ENCODE assay signal across 10 cellular contexts in the genomic region with DNA sequence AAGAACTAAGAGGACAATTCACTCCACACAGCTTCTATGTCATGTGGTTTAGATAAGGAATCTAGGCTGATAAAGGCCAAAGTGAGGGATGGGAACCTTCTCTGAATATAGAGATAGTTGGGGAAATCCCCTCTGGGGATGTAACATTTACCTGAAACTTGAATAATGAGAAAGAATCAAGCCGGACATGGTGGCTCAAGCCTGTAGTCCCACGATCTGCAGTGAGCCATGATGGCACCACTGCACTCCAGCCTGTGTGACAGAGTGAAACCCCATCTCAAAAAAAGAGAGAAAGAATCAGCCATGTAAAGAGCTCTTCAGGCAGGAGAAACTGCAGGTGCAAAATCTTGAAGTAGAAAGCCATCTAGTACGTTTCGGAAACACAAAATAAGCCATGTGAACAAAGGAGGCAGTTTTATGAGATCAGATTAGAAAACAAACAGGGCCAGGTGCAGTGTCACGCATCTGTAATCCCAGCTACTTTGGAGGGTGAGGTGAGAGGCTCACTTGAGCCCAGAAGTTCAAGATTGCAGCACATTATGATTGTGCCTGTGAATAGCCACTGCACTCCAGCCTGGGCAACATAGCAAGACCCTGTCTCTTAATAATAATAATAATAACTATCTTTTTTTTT. TPM values are rescaled to one million over a fixed set of nuclear protein-coding genes. Genes with fewer than 3 reads are reported as not detected.
DNase-seq lines count a peak whose midpoint lies in the region; ATAC-seq and TF ChIP-seq lines count a peak whose summit lies in the region.
"Had no signal": no experiment of that assay in that cellular context is flagged by ENCODE, and none has a peak within 500 bp of the region (broad histone marks: within the 10 kb centered on the region; RNA-seq: fewer than 3 reads in every experiment).

No MANE protein-coding gene starts in this region.

- H3K36me3 ChIP-seq in sigmoid colon (no peaks in the 10 kb centered on the region), testis (ENCODE audit: low read depth, missing control alignments) (no peaks in the 10 kb centered on the region)
- H3K36me3 ChIP-seq: WERI-Rb-1 had no signal

- no peaks in the 10 kb centered on the region for H3K9me3 ChIP-seq in sigmoid colon
- H3K9me3 ChIP-seq in testis: no peaks in the 10 kb centered on the region

- DNase-seq in sigmoid colon: no peak
- no peak for DNase-seq in testis
- no peak for DNase-seq in glomerular visceral epithelial cell (ENCODE audit: extremely low spot score)
- DNase-seq in omental fat pad (ENCODE audit: low spot score): no peak
- DNase-seq: posterior cingulate gyrus, WERI-Rb-1 had no signal

- H3K4me1 ChIP-seq in sigmoid colon (peaks cover 0 to 5% (median 0%) of the 10 kb centered on the region in 4 donors), testis (peaks cover 3% of the 10 kb centered on the region)

- 0 out of 2 replicates have a peak overlapping the region, but pooled peaks have one; percentile 16 for H3K27ac ChIP-seq in VCaP
- no peak overlapping the region for H3K27ac ChIP-seq in sigmoid colon
- H3K27ac ChIP-seq in testis: no peak overlapping the region
- H3K27ac ChIP-seq: WERI-Rb-1 had no signal

- intact Hi-C loops in sigmoid colon (cut with DNase I) (loop anchor here (5.0 kb wide), 1 partner anchor 87 kb away; no protein-coding TSS in a partner anchor), testis (cut with DNase I; ENCODE audit: low total_unique reads) (no loop called here)

- H3K27me3 ChIP-seq in sigmoid colon: no peaks in the 10 kb centered on the region
- H3K27me3 ChIP-seq in testis: no peaks in the 10 kb centered on the region

- TF ChIP-seq POLR2A in sigmoid colon (IDR thresholded peaks at IDR 0.05) (no peak), testis (IDR thresholded peaks at IDR 0.05) (no peak)

- WGBS in sigmoid colon, 2 donors: 44 to 58% methylated on average over 5 of the region's 5 CpGs
- WGBS in testis, 2 donors: 91 to 93% methylated on average over 5 of the region's 5 CpGs

- no peak overlapping the region for H3K4me3 ChIP-seq in sigmoid colon
- H3K4me3 ChIP-seq in testis: no peak overlapping the region

- TF ChIP-seq EP300 in sigmoid colon (IDR thresholded peaks at IDR 0.05): no peak

- ATAC-seq in GM18520 (IDR thresholded peaks at IDR 0.05; ENCODE audit: unreplicated experiment): peak; percentile 34
- peak; percentile 61 for ATAC-seq in GM21717 (IDR thresholded peaks at IDR 0.05; ENCODE audit: unreplicated experiment)
- peak; percentile 56 for ATAC-seq in HG03442 (IDR thresholded peaks at IDR 0.05; ENCODE audit: unreplicated experiment)
- no peak for ATAC-seq in omental fat pad (ENCODE audit: low FRiP score)

- TF ChIP-seq CTCF in VCaP (conservative IDR thresholded peaks at IDR 0.05) (no peak), sigmoid colon (IDR thresholded peaks at IDR 0.05) (no peak), testis (IDR thresholded peaks at IDR 0.05) (no peak), omental fat pad (IDR thresholded peaks at IDR 0.05) (no peak)

RNA-seq across cellular contexts. Expression of a gene that starts 4.5 kb away (rescaled TPM):
- total RNA-seq in sigmoid colon (10 to 100 TPM; 15.0 to 21.6 (median 16.0) TPM), testis (10 to 100 TPM; 33.4 to 36.0 TPM), omental fat pad (10 to 100 TPM; 17.5 to 41.3 (median 29.6) TPM)
- polyA plus RNA-seq in sigmoid colon (10 to 100 TPM; 18.6 to 21.2 (median 19.9) TPM), testis (ENCODE audit: insufficient read depth, low read depth, low replicate concordance) (20.8 TPM)
